In genomic region chr16:89793092-89793491, GRCh38 we compare ENCODE assay signal across 8 cellular contexts. TPM values are rescaled to one million over a fixed set of nuclear protein-coding genes. Genes with fewer than 3 reads are reported as not detected.
DNase-seq lines count a peak whose midpoint lies in the region; ATAC-seq, FAIRE-seq and TF ChIP-seq lines count a peak whose summit lies in the region.
"Not testable (repeated sequence)": the region's sequence is repeated elsewhere in the genome, so short reads cannot be mapped to it uniquely, and the experiment has no call there.

No MANE protein-coding gene starts in this region.

- not testable (repeated sequence) for H3K79me2 ChIP-seq in PC-3 (ENCODE audit: low read length); K562 (ENCODE audit: control insufficient read depth, insufficient read depth, low read length)

- WGBS in K562 (ENCODE audit: insufficient coverage, low coverage, missing lambda C conversion rate): 83% methylated on average over 4 of the region's 12 CpGs
- 15 to 16% methylated on average over 12 of the region's 12 CpGs for WGBS in tibial nerve, 2 donors

- peak; percentile 48 to 51 for TF ChIP-seq RAD21 in K562 (CRISPR knock-in tag; conservative IDR thresholded peaks at IDR 0.05 in 1 of 2, IDR thresholded peaks at IDR 0.05 in 1 of 2)

- not testable (repeated sequence) for H3K4me3 Mint-ChIP-seq in activated CD8-positive, alpha-beta T cell treated with anti-CD3 and anti-CD28 coated beads, Interleukin-2, amount 10 ng/mL, durations not matched to agents 7 days and 5 days; mesothelial cell of epicardium

- H3K9me1 ChIP-seq in K562 (ENCODE audit: control insufficient read depth, insufficient read depth, low read length): not testable (repeated sequence)

- H3K9me3 ChIP-seq in PC-3 (ENCODE audit: low read length); K562 (replicated peaks; ENCODE audit: control insufficient read depth, insufficient read depth, low read depth, low read length); tibial nerve: not testable (repeated sequence)

- intact Hi-C loops in PC-3 (cut with micrococcal nuclease) (loop anchor here (2.0 kb wide), 1 partner anchor 68 kb away; no protein-coding TSS in a partner anchor), K562 (cut with micrococcal nuclease) (loop anchor here (1.0 to 2.0 kb wide), 3 partner anchors 68 to 92 kb away; partner anchors contain the start of gene SPATA2L)

- H3K9me2 ChIP-seq in PC-3 (replicated peaks; ENCODE audit: low read length): not testable (repeated sequence)

- not testable (repeated sequence) for H3K4me1 Mint-ChIP-seq in activated CD8-positive, alpha-beta T cell treated with anti-CD3 and anti-CD28 coated beads, Interleukin-2, amount 10 ng/mL, durations not matched to agents 7 days and 5 days (ENCODE audit: low read depth); mesothelial cell of epicardium

- H3K4me1 ChIP-seq in PC-3 (ENCODE audit: insufficient read depth, low read length); K562 (replicated peaks in 1 of 2; ENCODE audit: control insufficient read depth in 2 of 2, insufficient read depth in 2 of 2, low read length in 2 of 2); tibial nerve: not testable (repeated sequence)

- H3K36me3 ChIP-seq in PC-3 (ENCODE audit: low read depth, low read length); tibial nerve: not testable (repeated sequence)
- peaks cover 88% of the 10 kb centered on the region; the same call in 2 of the 3 replicates for H3K36me3 ChIP-seq in K562 (ENCODE audit: control insufficient read depth, insufficient read depth, low read length)

- not testable (repeated sequence) for H3K27me3 Mint-ChIP-seq in activated CD8-positive, alpha-beta T cell treated with anti-CD3 and anti-CD28 coated beads, Interleukin-2, amount 10 ng/mL, durations not matched to agents 7 days and 5 days (ENCODE audit: low read depth); mesothelial cell of epicardium (ENCODE audit: low read depth)

- not testable (repeated sequence) for H3K9ac ChIP-seq in PC-3 (ENCODE audit: low read length); K562 (ENCODE audit: insufficient read depth in 1 of 2, low read depth in 2 of 2, low read length in 2 of 2)

- in situ Hi-C loops in K562 (cut with MboI): not testable (repeated sequence)

- H3K4me3 ChIP-seq in PC-3 (ENCODE audit: low read length); K562; tibial nerve: not testable (repeated sequence)

- not testable (repeated sequence) for H3K27me3 ChIP-seq in PC-3 (ENCODE audit: low read length); K562 (ENCODE audit: control insufficient read depth in 2 of 2, insufficient read depth in 2 of 2, low read length in 2 of 2); tibial nerve

- TF ChIP-seq CTCF in PC-3 (conservative IDR thresholded peaks at IDR 0.05; ENCODE audit: low read depth, low read length) (peak; percentile 35; the same call in 1 of the 2 replicates), K562 (IDR thresholded peaks at IDR 0.05 in 2 of 3, conservative IDR thresholded peaks at IDR 0.05 in 1 of 3; ENCODE audit: insufficient read depth in 2 of 3, low read depth in 1 of 3, low read length in 3 of 3) (peak; percentile 41 to 54 (median 52)), mesothelial cell of epicardium (IDR thresholded peaks at IDR 0.05; ENCODE audit: unreplicated experiment) (peak; percentile 41), tibial nerve (IDR thresholded peaks at IDR 0.05) (peak; percentile 65 to 78 (median 72))

- CTCF ChIA-PET in PC-3 (lab: Charles Lee): not testable (repeated sequence)
- CTCF ChIA-PET in activated CD8-positive, alpha-beta T cell treated with anti-CD3 and anti-CD28 coated beads, Interleukin-2, amount 10 ng/mL, durations not matched to agents 7 days and 5 days (lab: Charles Lee): interaction anchor here (0.9 to 10.5 kb wide), 12 partner anchors 8 to 96 kb away, joined by 3 to 116 read pairs (median 6); no protein-coding TSS in a partner anchor
- CTCF ChIA-PET in K562 (lab: Yijun Ruan, JAX; ENCODE audit: low intra/inter-chr PET ratio): interaction anchor here (0.7 to 2.0 kb wide), 2 partner anchors 87 to 93 kb away, joined by 3 to 9 read pairs; no protein-coding TSS in a partner anchor

- peak; percentile 60 for FAIRE-seq in K562 (lab: Jason Lieb, UNC)

- not testable (repeated sequence) for TF ChIP-seq POLR2A in K562 (conservative IDR thresholded peaks at IDR 0.05); tibial nerve (IDR thresholded peaks at IDR 0.05)

- H3K4me2 ChIP-seq in PC-3 (ENCODE audit: low read length); K562 (ENCODE audit: insufficient read depth, low read length): not testable (repeated sequence)

- H3K27ac ChIP-seq in PC-3 (ENCODE audit: low read length); K562 (ENCODE audit: extremely low read depth, low read depth, low read length); tibial nerve: not testable (repeated sequence)

- ATAC-seq in PC-3; activated CD8-positive, alpha-beta T cell treated with anti-CD3 and anti-CD28 coated beads, Interleukin-2, amount 10 ng/mL, durations not matched to agents 7 days and 5 days; K562: not testable (repeated sequence)

- H2AFZ ChIP-seq in PC-3 (ENCODE audit: low read length); K562 (ENCODE audit: low read depth, low read length): not testable (repeated sequence)

- H4K20me1 ChIP-seq in PC-3 (ENCODE audit: low read length); K562 (replicated peaks; ENCODE audit: control insufficient read depth, insufficient read depth, low read length): not testable (repeated sequence)

- peaks cover 54% of the 10 kb centered on the region for H3K36me3 Mint-ChIP-seq in activated CD8-positive, alpha-beta T cell treated with anti-CD3 and anti-CD28 coated beads, Interleukin-2, amount 10 ng/mL, durations not matched to agents 7 days and 5 days (ENCODE audit: low read depth)
- H3K36me3 Mint-ChIP-seq in mesothelial cell of epicardium: peaks cover 22% of the 10 kb centered on the region

- H3F3A ChIP-seq in PC-3 (ENCODE audit: low read length, unreplicated experiment): not testable (repeated sequence)

- POLR2A ChIA-PET in PC-3 (lab: Charles Lee; ENCODE audit: unreplicated experiment); activated CD8-positive, alpha-beta T cell treated with anti-CD3 and anti-CD28 coated beads, Interleukin-2, amount 10 ng/mL, durations not matched to agents 7 days and 5 days (lab: Charles Lee): not testable (repeated sequence)
- POLR2A ChIA-PET in K562 (lab: Yijun Ruan, JAX): interaction anchor here (0.6 kb wide), 1 partner anchor 11 kb away, joined by 3 read pairs; no protein-coding TSS in a partner anchor

- TF ChIP-seq EP300 in K562 (IDR thresholded peaks at IDR 0.05; ENCODE audit: low read length); tibial nerve (IDR thresholded peaks at IDR 0.05): not testable (repeated sequence)

- BruUV-seq in PC-3 (replicated peaks; lab: Mats Ljungman, UMichigan); K562 (replicated peaks; lab: Mats Ljungman, UMichigan): not testable (repeated sequence)

- H3K27ac Mint-ChIP-seq in activated CD8-positive, alpha-beta T cell treated with anti-CD3 and anti-CD28 coated beads, Interleukin-2, amount 10 ng/mL, durations not matched to agents 7 days and 5 days; mesothelial cell of epicardium: not testable (repeated sequence)

- H3K9me3 Mint-ChIP-seq in activated CD8-positive, alpha-beta T cell treated with anti-CD3 and anti-CD28 coated beads, Interleukin-2, amount 10 ng/mL, durations not matched to agents 7 days and 5 days (ENCODE audit: insufficient read depth); mesothelial cell of epicardium: not testable (repeated sequence)

- DNase-seq in ELF-1 (ENCODE audit: low read depth, low spot score): peak; percentile 64
- DNase-seq in PC-3: peak; percentile 4
- DNase-seq in activated CD8-positive, alpha-beta T cell treated with anti-CD3 and anti-CD28 coated beads, Interleukin-2, amount 10 ng/mL, durations not matched to agents 7 days and 5 days: peak; percentile 55
- peak in 1 of 4 experiments; percentile 41 for DNase-seq in K562 (ENCODE audit: extremely low read depth in 1 of 4, low spot score in 3 of 4)
- DNase-seq in globus pallidus (ENCODE audit: low spot score): peak; percentile 48
- peak in 1 of 2 experiments; percentile 44 for DNase-seq in mesothelial cell of epicardium (ENCODE audit: low spot score in 2 of 2, unreplicated experiment in 2 of 2)
- DNase-seq in stimulated activated CD4-positive, alpha-beta T cell treated with anti-CD3 and anti-CD28 coated beads, Interleukin-12 subunit alpha, Interleukin-12 subunit beta, amount 100 ng/mL, for 48 hours (ENCODE audit: low read depth in 2 of 3, low spot score in 1 of 3): peak; percentile 17 to 27 (median 17)
- peak; percentile 28 to 61 for DNase-seq in tibial nerve (ENCODE audit: low spot score in 2 of 2)

RNA-seq across cellular contexts. Expression of gene FANCA, which starts 23.4 kb away (rescaled TPM):
- total RNA-seq in PC-3 (2014; rRNA removed) (45.0 and 62.9 TPM in 2 replicates), K562 (2014; rRNA removed) (53.4 and 72.0 TPM in 2 replicates), K562 (2014; rRNA removed; fragmentation: Illumina TruSeq; extraction: Trizol) (40.2 and 48.6 TPM in 2 replicates), K562 (2015; rRNA removed; fragmentation: Illumina TruSeq; extraction: Trizol) (46.4 and 51.6 TPM in 2 replicates), K562 (2021) (108 and 115 TPM in 2 replicates), mesothelial cell of epicardium (37.3 to 50.8 TPM (median 46.2 TPM) in 3 replicates), tibial nerve (1 to 10 TPM in 3 of 4 donors, under 1 TPM in 1; 0.98 to 7.8 (median 1.6) TPM)
- 100 to 1,000 TPM; 123 to 149 TPM for total RNA-seq in activated CD8-positive, alpha-beta T cell treated with anti-CD3 and anti-CD28 coated beads, Interleukin-2, amount 10 ng/mL, durations not matched to agents 7 days and 5 days
- total RNA-seq in K562 (2011; cell fraction: chromatin; rRNA removed; ENCODE audit: low replicate concordance): 912 and 1,798 TPM in 2 replicates
- total RNA-seq in K562 (2011; cell fraction: nucleolus; rRNA removed): 750 and 775 TPM in 2 replicates
- 650 and 708 TPM in 2 replicates for total RNA-seq in K562 (2011; cell fraction: nucleoplasm; rRNA removed)
- polyA plus RNA-seq in K562 (2011; rRNA removed) (65.4 and 83.5 TPM in 2 replicates), K562 (2014; fragmentation: Illumina TruSeq; extraction: Trizol) (72.8 and 78.9 TPM in 2 replicates), K562 (2014; fragmentation: Nextera tagmentation; extraction: Ambion mirVana) (1 to 10 TPM; 6.9 to 9.3 TPM), K562 (2014; rRNA removed) (114 TPM in 2 replicates)
- 48.3 and 57.4 TPM in 2 replicates for polyA plus RNA-seq in K562 (2011; cell fraction: cytosol; rRNA removed)
- 378 and 509 TPM in 2 replicates for polyA plus RNA-seq in K562 (2011; cell fraction: nucleus; rRNA removed)
- polyA plus RNA-seq in K562 (2012): 61.8 and 65.9 TPM in 2 replicates
- polyA minus RNA-seq in K562 (2011; rRNA and poly(A)+ RNA removed): 109 and 120 TPM in 2 replicates
- 54.5 and 57.5 TPM in 2 replicates for polyA minus RNA-seq in K562 (2011; cell fraction: cytosol; rRNA and poly(A)+ RNA removed)
- polyA minus RNA-seq in K562 (2011; cell fraction: nucleus; rRNA and poly(A)+ RNA removed): 197 and 206 TPM in 2 replicates

RNA-seq across cellular contexts. Expression of gene SPIRE2, which starts 35.2 kb away (rescaled TPM):
- total RNA-seq in PC-3 (2014; rRNA removed) (12.3 and 13.2 TPM in 2 replicates), K562 (2014; rRNA removed) (6.5 and 6.9 TPM in 2 replicates), K562 (2014; rRNA removed; fragmentation: Illumina TruSeq; extraction: Trizol) (2.9 TPM in 2 replicates), K562 (2015; rRNA removed; fragmentation: Illumina TruSeq; extraction: Trizol) (4.1 and 4.6 TPM in 2 replicates), K562 (2021) (6.9 and 8.9 TPM in 2 replicates), mesothelial cell of epicardium (4.9 to 6.8 TPM (median 5.5 TPM) in 3 replicates), tibial nerve (1 to 10 TPM in 3 of 4 donors, not detected in 1; 1.1 to 7.2 (median 3.1) TPM)
- under 1 TPM in 1 of 2 experiments, not detected in 1; 0.08 TPM for total RNA-seq in activated CD8-positive, alpha-beta T cell treated with anti-CD3 and anti-CD28 coated beads, Interleukin-2, amount 10 ng/mL, durations not matched to agents 7 days and 5 days
- 16.2 and 31.3 TPM in 2 replicates for total RNA-seq in K562 (2011; cell fraction: chromatin; rRNA removed; ENCODE audit: low replicate concordance)
- total RNA-seq in K562 (2011; cell fraction: nucleolus; rRNA removed): 15.7 and 25.0 TPM in 2 replicates
- total RNA-seq in K562 (2011; cell fraction: nucleoplasm; rRNA removed): 13.4 and 13.9 TPM in 2 replicates
- polyA plus RNA-seq in K562 (2011; rRNA removed) (4.7 and 6.0 TPM in 2 replicates), K562 (2014; fragmentation: Illumina TruSeq; extraction: Trizol) (3.9 and 4.0 TPM in 2 replicates), K562 (2014; fragmentation: Nextera tagmentation; extraction: Ambion mirVana) (under 1 TPM; 0.70 to 0.76 TPM), K562 (2014; rRNA removed) (5.5 and 7.5 TPM in 2 replicates)
- 4.6 and 8.1 TPM in 2 replicates for polyA plus RNA-seq in K562 (2011; cell fraction: cytosol; rRNA removed)
- 19.7 and 32.5 TPM in 2 replicates for polyA plus RNA-seq in K562 (2011; cell fraction: nucleus; rRNA removed)
- polyA plus RNA-seq in K562 (2012): 3.8 and 5.7 TPM in 2 replicates
- polyA minus RNA-seq in K562 (2011; rRNA and poly(A)+ RNA removed): 2.1 and 3.5 TPM in 2 replicates
- polyA minus RNA-seq in K562 (2011; cell fraction: cytosol; rRNA and poly(A)+ RNA removed): 4.3 and 7.3 TPM in 2 replicates
- 6.5 and 8.2 TPM in 2 replicates for polyA minus RNA-seq in K562 (2011; cell fraction: nucleus; rRNA and poly(A)+ RNA removed)
